Comparison of ENCODE assay signal across 9 cellular contexts in the genomic region with DNA sequence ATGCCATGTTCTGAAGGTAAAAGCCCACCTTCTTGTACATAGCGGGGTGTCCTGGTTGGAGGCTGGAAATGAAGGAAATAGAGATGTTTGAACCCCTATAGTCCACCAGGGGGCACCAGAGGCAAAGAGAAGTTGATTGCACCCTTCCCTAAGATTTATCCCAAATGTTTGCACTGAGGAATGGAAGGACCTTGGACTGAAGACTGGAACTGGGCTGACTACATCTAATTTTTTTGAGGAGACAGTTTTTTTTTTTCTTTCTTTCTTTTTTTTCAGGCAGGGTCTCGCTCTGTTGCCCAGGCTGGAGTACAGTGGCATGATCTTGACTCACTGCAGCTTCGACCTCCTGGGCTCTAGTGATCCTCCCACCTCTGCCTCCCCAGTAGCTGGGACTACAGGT. TPM values are rescaled to one million over a fixed set of nuclear protein-coding genes. Genes with fewer than 3 reads are reported as not detected.
DNase-seq lines count a peak whose midpoint lies in the region; ATAC-seq and FAIRE-seq lines count a peak whose summit lies in the region.
"Had no signal": no experiment of that assay in that cellular context is flagged by ENCODE, and none has a peak within 500 bp of the region (broad histone marks: within the 10 kb centered on the region; RNA-seq: fewer than 3 reads in every experiment).

No MANE protein-coding gene starts in this region.

- peak; percentile 64 for ATAC-seq in T-helper 17 cell
- ATAC-seq: stimulated activated naive CD8-positive, alpha-beta T cell treated with anti-CD3 and anti-CD28 coated beads, Interleukin-15, amount 100 ng/mL, for 72 hours had no signal

- intact Hi-C loops in posterior vena cava (cut with DNase I), result loop anchor here (5.0 to 10.0 kb wide), 2 partner anchors 135 to 223 kb away; no protein-coding TSS in a partner anchor

- no peaks in the 10 kb centered on the region for H3K4me1 Mint-ChIP-seq in T-helper 17 cell
- H3K4me1 Mint-ChIP-seq: stimulated activated naive CD8-positive, alpha-beta T cell treated with anti-CD3 and anti-CD28 coated beads, Interleukin-15, amount 100 ng/mL, for 72 hours had no signal

- H3K27ac Mint-ChIP-seq in T-helper 17 cell, result no peak overlapping the region
- H3K27ac Mint-ChIP-seq: stimulated activated naive CD8-positive, alpha-beta T cell treated with anti-CD3 and anti-CD28 coated beads, Interleukin-15, amount 100 ng/mL, for 72 hours had no signal

- H3K36me3 Mint-ChIP-seq in T-helper 17 cell (ENCODE audit: low read depth), result peaks cover 3% of the 10 kb centered on the region

- no peaks in the 10 kb centered on the region for H3K27me3 Mint-ChIP-seq in T-helper 17 cell
- H3K27me3 Mint-ChIP-seq: stimulated activated naive CD8-positive, alpha-beta T cell treated with anti-CD3 and anti-CD28 coated beads, Interleukin-15, amount 100 ng/mL, for 72 hours had no signal

- H3K4me3 Mint-ChIP-seq in T-helper 17 cell, result no peak overlapping the region
- H3K4me3 Mint-ChIP-seq: stimulated activated naive CD8-positive, alpha-beta T cell treated with anti-CD3 and anti-CD28 coated beads, Interleukin-15, amount 100 ng/mL, for 72 hours had no signal

- no peaks in the 10 kb centered on the region for H3K9me3 ChIP-seq in T-helper 17 cell (ENCODE audit: control insufficient read depth, low read length, poor library complexity, severe bottlenecking)

- DNase-seq in stimulated activated CD4-positive, alpha-beta T cell treated with anti-CD3 and anti-CD28 coated beads, Interleukin-15, amount 100 ng/mL, for 24 hours, result peak; percentile 35
- no peak for DNase-seq in stimulated activated CD4-positive, alpha-beta T cell treated with anti-CD3 and anti-CD28 coated beads, Interleukin-2, amount 100 ng/mL, for 48 hours
- peak; percentile 76 for DNase-seq in NCI-H1092 treated with DMSO at 0.1 percent for 48 hours (lab: John Stamatoyannopoulos, UW)
- DNase-seq in T-helper 17 cell, result no peak
- DNase-seq in midbrain (lab: John Stamatoyannopoulos, UW), result peak; percentile 50
- no peak for DNase-seq in posterior vena cava (ENCODE audit: low spot score)
- DNase-seq in ureter (ENCODE audit: low spot score), result no peak

- FAIRE-seq in endometrium (lab: Jason Lieb, UNC), result peak; percentile 71

RNA-seq across cellular contexts. Expression of a gene that starts 55.3 kb away (rescaled TPM):
- total RNA-seq in T-helper 17 cell, result 10 to 100 TPM; 29.4 to 34.2 TPM
- total RNA-seq in posterior vena cava, result 10 to 100 TPM; 54.7 to 56.6 TPM
- 93.9 TPM for total RNA-seq in ureter

RNA-seq across cellular contexts. Expression of a gene that starts 58.2 kb away (rescaled TPM):
- 100 to 1,000 TPM; 116 to 117 TPM for total RNA-seq in T-helper 17 cell
- 100 to 1,000 TPM; 108 to 120 TPM for total RNA-seq in posterior vena cava
- total RNA-seq in ureter, result 131 TPM

Comparison
In these comparisons a context has a peak if more than half of its experiments do, and no peak if none do; other contexts are left out.
1. DNase-seq: peak in stimulated activated CD4-positive, alpha-beta T cell treated with anti-CD3 and anti-CD28 coated beads, Interleukin-15, amount 100 ng/mL, for 24 hours (single experiment), NCI-H1092 treated with DMSO at 0.1 percent for 48 hours (single experiment) and midbrain (single experiment); none in stimulated activated CD4-positive, alpha-beta T cell treated with anti-CD3 and anti-CD28 coated beads, Interleukin-2, amount 100 ng/mL, for 48 hours (0 of 2), T-helper 17 cell (0 of 3), posterior vena cava (single experiment) and ureter (single experiment).